Comparison of ENCODE assay signal across 19 cellular contexts in the genomic region with DNA sequence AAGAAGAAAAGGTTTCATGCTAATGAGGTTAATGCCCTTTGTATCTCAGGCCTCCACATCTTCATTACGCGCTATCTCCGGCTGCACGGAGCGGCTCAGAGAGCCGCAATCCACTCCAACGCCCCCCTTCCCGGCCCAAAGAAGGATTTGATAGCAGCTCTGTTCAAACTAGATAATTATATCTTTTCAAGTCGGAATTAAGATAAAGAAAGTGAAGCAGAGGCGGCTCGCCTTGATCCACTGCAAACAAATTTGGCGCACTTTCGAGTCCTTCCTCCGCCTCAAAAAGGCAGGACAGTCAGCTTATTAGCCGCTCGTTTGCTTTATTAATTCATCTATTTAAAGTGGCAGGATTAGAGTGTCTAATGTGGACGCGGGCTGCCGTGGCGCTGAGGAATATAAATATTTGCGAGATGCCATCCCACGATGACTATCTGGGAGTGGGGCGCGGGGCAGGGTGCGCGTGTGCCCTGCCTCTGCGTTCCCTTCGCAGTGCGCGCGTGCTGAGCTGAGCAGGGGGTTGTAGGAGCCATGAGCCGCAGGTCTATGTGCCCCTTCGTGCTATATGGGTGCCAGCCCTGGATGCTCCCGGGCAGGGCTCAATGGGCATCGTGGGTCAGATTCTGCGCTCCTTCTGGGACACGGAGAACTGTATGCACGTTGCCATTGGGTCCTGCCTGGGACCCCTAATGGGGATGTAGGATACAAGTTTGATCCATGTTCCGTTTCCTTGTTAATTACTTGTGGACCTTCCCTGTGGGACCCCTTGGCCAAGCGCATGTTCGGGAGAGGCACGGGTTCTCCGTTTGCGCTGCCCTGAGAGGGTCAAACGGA. TPM values are rescaled to one million over a fixed set of nuclear protein-coding genes. Genes with fewer than 3 reads are reported as not detected.
DNase-seq lines count a peak whose midpoint lies in the region; ATAC-seq, FAIRE-seq and TF ChIP-seq lines count a peak whose summit lies in the region.
"Had no signal": no experiment of that assay in that cellular context is flagged by ENCODE, and none has a peak within 500 bp of the region (broad histone marks: within the 10 kb centered on the region; RNA-seq: fewer than 3 reads in every experiment).

No MANE protein-coding gene starts in this region.

- no peak for TF ChIP-seq CTCF in D721Med (IDR thresholded peaks at IDR 0.05; ENCODE audit: insufficient read depth, missing control alignments)

- H3K27me3 ChIP-seq in HUES6 (ENCODE audit: control insufficient read depth, insufficient read depth, low read length): peaks cover 100% of the 10 kb centered on the region
- H3K27me3 ChIP-seq in skeletal muscle tissue (ENCODE audit: control insufficient read depth in 3 of 3, insufficient read depth in 3 of 3, low read length in 3 of 3): peaks cover 62 to 79% (median 74%) of the 10 kb centered on the region in 3 donors

- H3K9me3 ChIP-seq in HUES6 (ENCODE audit: control insufficient read depth, insufficient read depth, low read depth, low read length) (no peaks in the 10 kb centered on the region), skeletal muscle tissue (ENCODE audit: control insufficient read depth in 3 of 3, low read length in 3 of 3) (no peaks in the 10 kb centered on the region)
- H3K9me3 ChIP-seq: colonic mucosa, esophagus squamous epithelium, lower lobe of right lung had no signal

- H3K9ac ChIP-seq in HUES6 (ENCODE audit: low read length) (no peak overlapping the region), skeletal muscle tissue (ENCODE audit: low read depth in 1 of 3, low read length in 3 of 3) (peak overlapping the region in 2 of 3 donors; percentile 29 to 74)
- H3K9ac ChIP-seq: BLaER1 treated with 17β-estradiol and CSF1 and Interleukin-3, amounts not matched to agents 10 nM and 100 nM; KMS-11 had no signal

- no peaks in the 10 kb centered on the region for H3K36me3 ChIP-seq in HUES6 (ENCODE audit: control insufficient read depth, insufficient read depth, low read length)
- no peaks in the 10 kb centered on the region for H3K36me3 ChIP-seq in skeletal muscle tissue (ENCODE audit: control insufficient read depth in 3 of 3, insufficient read depth in 3 of 3, low read length in 3 of 3)
- H3K36me3 ChIP-seq: BLaER1 treated with 17β-estradiol and CSF1 and Interleukin-3, amounts not matched to agents 10 nM and 100 nM; colonic mucosa; esophagus squamous epithelium; lower lobe of right lung had no signal

- no peak for FAIRE-seq in D721Med (lab: Jason Lieb, UNC)

- H3K4me3 ChIP-seq in HUES6 (ENCODE audit: low read depth, low read length) (peak overlapping the region; percentile 45; the same call in 1 of the 2 replicates), skeletal muscle tissue (ENCODE audit: low read length in 3 of 3) (peak overlapping the region; percentile 8 to 60 (median 35))
- H3K4me3 ChIP-seq: BLaER1 treated with 17β-estradiol and CSF1 and Interleukin-3, amounts not matched to agents 10 nM and 100 nM; colonic mucosa; lower lobe of right lung had no signal

- H3K4me1 ChIP-seq in HUES6 (ENCODE audit: control insufficient read depth, insufficient read depth, low read length): peaks cover 43% of the 10 kb centered on the region
- H3K4me1 ChIP-seq in skeletal muscle tissue (ENCODE audit: control insufficient read depth in 3 of 3, insufficient read depth in 3 of 3, low read length in 3 of 3): peaks cover 34 to 49% (median 45%) of the 10 kb centered on the region in 3 donors
- H3K4me1 ChIP-seq: colonic mucosa, lower lobe of right lung had no signal

- H3K27ac ChIP-seq in HUES6 (ENCODE audit: low read depth, low read length): no peak overlapping the region
- peak overlapping the region; percentile 73 for H3K27ac ChIP-seq in caudate nucleus (ENCODE audit: low read depth, low read length)
- H3K27ac ChIP-seq in skeletal muscle tissue (ENCODE audit: low read depth, low read length): no peak overlapping the region
- H3K27ac ChIP-seq: BLaER1 treated with 17β-estradiol and CSF1 and Interleukin-3, amounts not matched to agents 10 nM and 100 nM; colonic mucosa; esophagus squamous epithelium; KMS-11; lower lobe of right lung had no signal

- no peak for ATAC-seq in GM19452 (IDR thresholded peaks at IDR 0.05; ENCODE audit: unreplicated experiment)
- ATAC-seq: natural killer cell had no signal

- DNase-seq in caudate nucleus (lab: John Stamatoyannopoulos, UW): no peak
- peak; percentile 43 for DNase-seq in kidney tubule cell (ENCODE audit: low spot score)
- no peak for DNase-seq in D721Med (ENCODE audit: insufficient read length, low spot score)
- DNase-seq in superior temporal gyrus (ENCODE audit: extremely low spot score): no peak
- DNase-seq: amniotic stem cell; colonic mucosa; DND-41; esophagus squamous epithelium; lower lobe of right lung; natural killer cell; NCI-H1417 treated with DMSO at 0.1 percent for 48 hours; NCI-H226; SHP77; stimulated activated CD4-positive, alpha-beta T cell treated with anti-CD3 and anti-CD28 coated beads, Interleukin-4, amount 100 ng/mL, for 24 hours had no signal

RNA-seq across cellular contexts. Expression of a gene that starts 9.0 kb away (rescaled TPM):
- 2.1 TPM for total RNA-seq in skeletal muscle tissue
- total RNA-seq: colonic mucosa, lower lobe of right lung, natural killer cell had no signal
